In the genomic region with DNA sequence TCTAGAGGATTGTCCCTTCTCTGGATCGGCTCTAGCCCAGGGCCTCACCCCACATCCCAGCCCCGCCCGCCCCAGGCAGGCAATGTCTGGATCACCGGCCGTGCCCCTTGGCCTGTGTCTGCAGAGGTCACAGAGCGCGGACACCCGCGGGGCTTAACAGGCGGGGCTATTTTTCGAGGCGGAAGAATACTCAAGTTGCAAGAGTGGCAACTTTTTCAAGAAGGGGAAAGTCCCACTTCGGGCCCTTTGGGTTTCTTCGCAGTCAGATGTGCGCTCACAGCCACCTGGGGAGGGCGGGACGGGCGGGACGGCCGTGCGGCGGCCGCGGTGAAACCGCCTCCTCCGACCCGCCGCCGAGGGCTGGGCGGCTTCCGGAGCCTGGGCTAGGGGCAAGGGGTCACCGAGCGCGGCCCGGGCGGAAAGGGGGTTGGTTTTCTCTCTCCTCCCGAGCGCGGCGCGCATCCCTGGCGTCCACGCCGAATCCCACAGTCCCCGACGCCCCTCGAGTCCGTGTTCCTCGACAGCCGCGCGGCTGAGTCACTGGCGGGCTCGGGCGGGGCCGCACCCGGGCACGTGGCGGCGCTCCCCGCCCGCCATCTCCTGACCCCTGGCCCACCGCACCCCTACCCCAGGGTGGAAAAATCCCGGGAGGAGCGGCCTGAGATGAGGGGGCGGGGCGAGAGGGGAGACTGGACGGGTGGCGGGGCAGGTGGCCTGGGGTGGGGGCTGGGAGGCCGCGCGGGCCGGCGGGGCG, we compare ENCODE assay signal across 8 cellular contexts. TPM values are rescaled to one million over a fixed set of nuclear protein-coding genes. Genes with fewer than 3 reads are reported as not detected.
DNase-seq lines count a peak whose midpoint lies in the region; ATAC-seq, FAIRE-seq and TF ChIP-seq lines count a peak whose summit lies in the region.

No MANE protein-coding gene starts in this region.

- peak overlapping the region; percentile 99 for H3K4me3 Mint-ChIP-seq in activated naive CD8-positive, alpha-beta T cell treated with anti-CD3 and anti-CD28 coated beads, Interleukin-2, amount 50 U/mL, for 24 hours

- DNase-seq in GM19238 (ENCODE audit: insufficient read length, low spot score) (peak; percentile 84), HTR-8/SVneo (ENCODE audit: insufficient read length, low spot score) (no peak), SW 1271 (lab: John Stamatoyannopoulos, UW) (peak; percentile 49 to 80), left cardiac atrium (peak; percentile 84), prostate gland (ENCODE audit: low spot score) (peak; percentile 44)
- peak; percentile 79 for DNase-seq in activated naive CD8-positive, alpha-beta T cell treated with anti-CD3 and anti-CD28 coated beads, Interleukin-2, amount 50 U/mL, for 24 hours

- under 1% methylated on average over 41 of the region's 75 CpGs for WGBS in prostate gland

- H3K4me1 ChIP-seq in BLaER1 treated with 17β-estradiol and CSF1 and Interleukin-3, amounts not matched to agents 10 nM and 100 nM: peaks cover 52 to 67% (median 63%) of the 10 kb centered on the region in 10 experiments
- peaks cover 15% of the 10 kb centered on the region for H3K4me1 ChIP-seq in prostate gland (replicated peaks)

- no peaks in the 10 kb centered on the region for H3K9me3 ChIP-seq in BLaER1 treated with 17β-estradiol and CSF1 and Interleukin-3, amounts not matched to agents 10 nM and 100 nM (replicated peaks in 1 of 11)
- H3K9me3 ChIP-seq in prostate gland: no peaks in the 10 kb centered on the region

- peaks cover 1% of the 10 kb centered on the region for H3K27me3 Mint-ChIP-seq in activated naive CD8-positive, alpha-beta T cell treated with anti-CD3 and anti-CD28 coated beads, Interleukin-2, amount 50 U/mL, for 24 hours

- H3K4me2 ChIP-seq in BLaER1 treated with 17β-estradiol and CSF1 and Interleukin-3, amounts not matched to agents 10 nM and 100 nM: peak overlapping the region; percentile 79 to 100 (median 98)

- H3K4me1 Mint-ChIP-seq in activated naive CD8-positive, alpha-beta T cell treated with anti-CD3 and anti-CD28 coated beads, Interleukin-2, amount 50 U/mL, for 24 hours: peaks cover 42% of the 10 kb centered on the region

- intact Hi-C loops in left cardiac atrium (cut with DNase I) (loop anchor here in 1 of 2 donors (2.0 kb wide), 1 partner anchor 17 kb away; a partner anchor contains a TSS), prostate gland (cut with DNase I) (loop anchor here (2.0 to 5.0 kb wide), 2 partner anchors 17 to 38 kb away; a partner anchor contains a TSS)

- H3K27ac Mint-ChIP-seq in activated naive CD8-positive, alpha-beta T cell treated with anti-CD3 and anti-CD28 coated beads, Interleukin-2, amount 50 U/mL, for 24 hours: peak overlapping the region; percentile 92

- peak; percentile 87 for FAIRE-seq in HTR-8/SVneo (lab: Jason Lieb, UNC)

- H3K4me3 ChIP-seq in BLaER1 treated with 17β-estradiol and CSF1 and Interleukin-3, amounts not matched to agents 10 nM and 100 nM: peak overlapping the region; percentile 85 to 100 (median 98)
- peak overlapping the region; percentile 94 to 100 for H3K4me3 ChIP-seq in prostate gland

- no peaks in the 10 kb centered on the region for H3K9me3 Mint-ChIP-seq in activated naive CD8-positive, alpha-beta T cell treated with anti-CD3 and anti-CD28 coated beads, Interleukin-2, amount 50 U/mL, for 24 hours

- H3K36me3 ChIP-seq in BLaER1 treated with 17β-estradiol and CSF1 and Interleukin-3, amounts not matched to agents 10 nM and 100 nM: peaks cover 26 to 34% (median 32%) of the 10 kb centered on the region in 11 experiments
- no peaks in the 10 kb centered on the region for H3K36me3 ChIP-seq in prostate gland

- peaks cover 27 to 38% (median 36%) of the 10 kb centered on the region in 11 experiments for H4K20me1 ChIP-seq in BLaER1 treated with 17β-estradiol and CSF1 and Interleukin-3, amounts not matched to agents 10 nM and 100 nM

- H3K9ac ChIP-seq in BLaER1 treated with 17β-estradiol and CSF1 and Interleukin-3, amounts not matched to agents 10 nM and 100 nM: peak overlapping the region; percentile 85 to 100 (median 99)

- ATAC-seq in activated naive CD8-positive, alpha-beta T cell treated with anti-CD3 and anti-CD28 coated beads, Interleukin-2, amount 50 U/mL, for 24 hours: peak; percentile 16
- ATAC-seq in left cardiac atrium: peak; percentile 8 to 55
- ATAC-seq in GM21390 (IDR thresholded peaks at IDR 0.05; ENCODE audit: unreplicated experiment): no peak

- H3K36me3 Mint-ChIP-seq in activated naive CD8-positive, alpha-beta T cell treated with anti-CD3 and anti-CD28 coated beads, Interleukin-2, amount 50 U/mL, for 24 hours (ENCODE audit: low read depth): peaks cover 32% of the 10 kb centered on the region

- no peaks in the 10 kb centered on the region for H3K27me3 ChIP-seq in BLaER1 treated with 17β-estradiol and CSF1 and Interleukin-3, amounts not matched to agents 10 nM and 100 nM
- H3K27me3 ChIP-seq in prostate gland (replicated peaks; ENCODE audit: insufficient read depth): no peaks in the 10 kb centered on the region

- H3K27ac ChIP-seq in BLaER1 treated with 17β-estradiol and CSF1 and Interleukin-3, amounts not matched to agents 10 nM and 100 nM: peak overlapping the region; percentile 91 to 99 (median 98)
- peak overlapping the region; percentile 88 to 96 for H3K27ac ChIP-seq in prostate gland

- no peak for TF ChIP-seq CTCF in prostate gland (IDR thresholded peaks at IDR 0.05)

- TF ChIP-seq POLR2A in prostate gland (IDR thresholded peaks at IDR 0.05): peak; percentile 18

RNA-seq across cellular contexts. Expression of a gene that starts 1.2 kb away (rescaled TPM):
- total RNA-seq in left cardiac atrium (100 to 1,000 TPM; 254 to 303 TPM), prostate gland (1,000 to 10,000 TPM in 1 of 2 donors, 100 to 1,000 TPM in 1; 646 to 1,039 TPM)

RNA-seq across cellular contexts. Expression of a gene that starts 1.4 kb away (rescaled TPM):
- total RNA-seq in left cardiac atrium: 100 to 1,000 TPM; 149 to 228 TPM
- total RNA-seq in prostate gland: 10 to 100 TPM in 1 of 2 donors, 1 to 10 TPM in 1; 9.7 to 10.2 TPM

RNA-seq across cellular contexts. Expression of a gene that starts 9.4 kb away (rescaled TPM):
- total RNA-seq in left cardiac atrium: 10 to 100 TPM; 76.2 to 95.6 TPM
- total RNA-seq in prostate gland: 100 to 1,000 TPM in 1 of 2 donors, 10 to 100 TPM in 1; 78.7 to 138 TPM

RNA-seq across cellular contexts. Expression of a gene that starts 9.7 kb away (rescaled TPM):
- total RNA-seq in left cardiac atrium (100 to 1,000 TPM; 166 to 175 TPM), prostate gland (10 to 100 TPM; 40.5 to 68.0 TPM)

RNA-seq across cellular contexts. Expression of a gene that starts 17.4 kb away (rescaled TPM):
- total RNA-seq in left cardiac atrium (under 1 TPM; 0.13 to 0.15 TPM), prostate gland (not detected)

Comparison
In these comparisons a context has a peak if more than half of its experiments do, and no peak if none do; other contexts are left out.
1. RNA of a gene that starts 1.4 kb away (total RNA-seq): 149 to 228 TPM in left cardiac atrium; 9.7 to 10.2 TPM in prostate gland; every median in the first group is over 10 times any median in the second.